ENCODE assay signal across 12 cellular contexts in genomic region chr6:136784271-136784664, GRCh38. TPM values are rescaled to one million over a fixed set of nuclear protein-coding genes. Genes with fewer than 3 reads are reported as not detected.
DNase-seq lines count a peak whose midpoint lies in the region; ATAC-seq, FAIRE-seq and TF ChIP-seq lines count a peak whose summit lies in the region.
"Had no signal": no experiment of that assay in that cellular context is flagged by ENCODE, and none has a peak within 500 bp of the region (broad histone marks: within the 10 kb centered on the region; RNA-seq: fewer than 3 reads in every experiment).

No MANE protein-coding gene starts in this region.

- H3K27ac Mint-ChIP-seq in T-helper 2 cell treated with Interferon-gamma antibody and Interleukin-4, amounts not matched to agents 5 μg/mL and 100 μg/mL, for 36 hours = peak overlapping the region; percentile 80
- peak overlapping the region; percentile 66 for H3K27ac Mint-ChIP-seq in stimulated activated memory B cell treated with anti-CD40 and anti-IgM and Interleukin-4, amounts not matched to agents 10 μg/mL and 1 μg/mL and 100 μg/mL, for 72 hours
- no peak overlapping the region for H3K27ac Mint-ChIP-seq in neural progenitor cell

- BruUV-seq in OCI-LY7 (replicated peaks; lab: Mats Ljungman, UMichigan) = TSS peak; percentile 85

- CTCF ChIA-PET in OCI-LY7 (lab: Charles Lee; ENCODE audit: unreplicated experiment) = interaction anchor here (0.6 kb wide), 1 partner anchor 8 kb away, joined by 3 read pairs; the partner anchor contains the start of gene MAP3K5

- H3K79me2 ChIP-seq in OCI-LY7 (ENCODE audit: insufficient read depth, low read depth, low read length) (peaks cover 79% of the 10 kb centered on the region), neural progenitor cell (ENCODE audit: low read depth) (no peaks in the 10 kb centered on the region)

- TF ChIP-seq CTCF in OCI-LY7 (conservative IDR thresholded peaks at IDR 0.05; ENCODE audit: low read length) (0 out of 2 replicates have a peak, but pooled peaks have one; percentile 4), dorsolateral prefrontal cortex (IDR thresholded peaks at IDR 0.05 in 54 of 56, conservative IDR thresholded peaks at IDR 0.05 in 2 of 56; ENCODE audit: low read depth in 1 of 56, partially characterized antibody in 56 of 56) (no peak), neural progenitor cell (IDR thresholded peaks at IDR 0.05) (no peak)

- H3K4me2 ChIP-seq in OCI-LY7 (ENCODE audit: low read length) (peak overlapping the region; percentile 96), neural progenitor cell (no peak overlapping the region)

- H3K27ac ChIP-seq in OCI-LY7 (ENCODE audit: low read depth, low read length, poor library complexity, severe bottlenecking) (peak overlapping the region; percentile 61), dorsolateral prefrontal cortex (peak overlapping the region in 43 of 59 donors; percentile 3 to 81 (median 44)), neural progenitor cell (no peak overlapping the region)

- H3K9me3 ChIP-seq in OCI-LY7 (ENCODE audit: low read length) (no peaks in the 10 kb centered on the region), neural progenitor cell (ENCODE audit: low read depth) (no peaks in the 10 kb centered on the region)
- H3K9me3 ChIP-seq: tibial artery had no signal

- H3K4me1 ChIP-seq in OCI-LY7 (ENCODE audit: insufficient read depth, low read length, poor library complexity, severe bottlenecking) = peaks cover 58% of the 10 kb centered on the region
- no peaks in the 10 kb centered on the region for H3K4me1 ChIP-seq in neural progenitor cell

- intact Hi-C loops in OCI-LY7 (cut with micrococcal nuclease; ENCODE audit: unreplicated experiment) (loop anchor here (1.0 kb wide), 1 partner anchor 20 kb away; no protein-coding TSS in a partner anchor), dorsolateral prefrontal cortex (cut with DNase I) (no loop called here)

- no peaks in the 10 kb centered on the region for H3F3A ChIP-seq in neural progenitor cell (ENCODE audit: low read depth)

- H3K36me3 ChIP-seq in OCI-LY7 (ENCODE audit: insufficient read depth, low read length) = peaks cover 11% of the 10 kb centered on the region
- H3K36me3 ChIP-seq in neural progenitor cell = no peaks in the 10 kb centered on the region

- peak overlapping the region; percentile 77 for H3K4me3 Mint-ChIP-seq in T-helper 2 cell treated with Interferon-gamma antibody and Interleukin-4, amounts not matched to agents 5 μg/mL and 100 μg/mL, for 36 hours
- peak overlapping the region; percentile 61 for H3K4me3 Mint-ChIP-seq in stimulated activated memory B cell treated with anti-CD40 and anti-IgM and Interleukin-4, amounts not matched to agents 10 μg/mL and 1 μg/mL and 100 μg/mL, for 72 hours
- H3K4me3 Mint-ChIP-seq in neural progenitor cell = no peak overlapping the region

- no peaks in the 10 kb centered on the region for H3K27me3 ChIP-seq in dorsolateral prefrontal cortex
- peaks cover 7% of the 10 kb centered on the region for H3K27me3 ChIP-seq in neural progenitor cell
- H3K27me3 ChIP-seq: tibial artery had no signal

- ATAC-seq in stimulated activated memory B cell treated with anti-CD40 and anti-IgM and Interleukin-4, amounts not matched to agents 10 μg/mL and 1 μg/mL and 100 μg/mL, for 72 hours = no peak

- H3K9ac ChIP-seq in neural progenitor cell = no peak overlapping the region

- H3K4me3 ChIP-seq in OCI-LY7 (ENCODE audit: low read depth, low read length, poor library complexity, severe bottlenecking) (peak overlapping the region; percentile 67), dorsolateral prefrontal cortex (peak overlapping the region in 46 of 59 donors; percentile 2 to 85 (median 24)), neural progenitor cell (no peak overlapping the region)

- no peak for FAIRE-seq in HTR-8/SVneo (lab: Jason Lieb, UNC)

- peaks cover 4% of the 10 kb centered on the region for H3K9me3 Mint-ChIP-seq in T-helper 2 cell treated with Interferon-gamma antibody and Interleukin-4, amounts not matched to agents 5 μg/mL and 100 μg/mL, for 36 hours
- H3K9me3 Mint-ChIP-seq in stimulated activated memory B cell treated with anti-CD40 and anti-IgM and Interleukin-4, amounts not matched to agents 10 μg/mL and 1 μg/mL and 100 μg/mL, for 72 hours = no peaks in the 10 kb centered on the region
- no peaks in the 10 kb centered on the region for H3K9me3 Mint-ChIP-seq in neural progenitor cell

- H3K4me1 Mint-ChIP-seq in T-helper 2 cell treated with Interferon-gamma antibody and Interleukin-4, amounts not matched to agents 5 μg/mL and 100 μg/mL, for 36 hours (ENCODE audit: low read depth) = peaks cover 67% of the 10 kb centered on the region
- peaks cover 63% of the 10 kb centered on the region for H3K4me1 Mint-ChIP-seq in stimulated activated memory B cell treated with anti-CD40 and anti-IgM and Interleukin-4, amounts not matched to agents 10 μg/mL and 1 μg/mL and 100 μg/mL, for 72 hours
- peaks cover 2% of the 10 kb centered on the region for H3K4me1 Mint-ChIP-seq in neural progenitor cell

- no peaks in the 10 kb centered on the region for H4K20me1 ChIP-seq in OCI-LY7 (ENCODE audit: insufficient read depth, low read length)
- H4K20me1 ChIP-seq in neural progenitor cell (ENCODE audit: low read depth) = no peaks in the 10 kb centered on the region

- POLR2A ChIA-PET in OCI-LY7 (lab: Charles Lee) = interaction anchor here (0.7 to 9.6 kb wide), 8 partner anchors 8 to 72 kb away, joined by 3 to 156 read pairs (median 6); partner anchors contain the start of gene MAP3K5

- no peaks in the 10 kb centered on the region for H3K27me3 Mint-ChIP-seq in T-helper 2 cell treated with Interferon-gamma antibody and Interleukin-4, amounts not matched to agents 5 μg/mL and 100 μg/mL, for 36 hours (ENCODE audit: low read depth)
- H3K27me3 Mint-ChIP-seq in stimulated activated memory B cell treated with anti-CD40 and anti-IgM and Interleukin-4, amounts not matched to agents 10 μg/mL and 1 μg/mL and 100 μg/mL, for 72 hours = no peaks in the 10 kb centered on the region
- no peaks in the 10 kb centered on the region for H3K27me3 Mint-ChIP-seq in neural progenitor cell (ENCODE audit: insufficient read depth, low read depth)

- no peaks in the 10 kb centered on the region for H3K9me2 ChIP-seq in OCI-LY7 (ENCODE audit: insufficient read depth, low read length)

- no peak for DNase-seq in T-helper 2 cell treated with Interferon-gamma antibody and Interleukin-4, amounts not matched to agents 5 μg/mL and 100 μg/mL, for 36 hours (ENCODE audit: low spot score)
- DNase-seq in T-helper 2 cell = no peak
- no peak for DNase-seq in OCI-LY7 (ENCODE audit: low spot score)
- DNase-seq in dorsolateral prefrontal cortex = peak in 3 of 10 donors; percentile 45 to 57 (median 52)
- no peak for DNase-seq in GOT3 (lab: John Stamatoyannopoulos, UW)
- no peak for DNase-seq in HTR-8/SVneo (ENCODE audit: insufficient read length, low spot score)
- no peak for DNase-seq in neural progenitor cell (ENCODE audit: low spot score)
- DNase-seq: NCI-H446 treated with DMSO at 0.1 percent for 48 hours; SHP77 treated with DMSO at 0.1 percent for 48 hours; stimulated activated CD4-positive, alpha-beta T cell treated with anti-CD3 and anti-CD28 coated beads, Interleukin-1b, Interleukin-23, amount 100 ng/mL, for 48 hours had no signal

- H2AFZ ChIP-seq in OCI-LY7 (ENCODE audit: low read length) = peak overlapping the region; percentile 58; the same call in 1 of the 2 replicates
- H2AFZ ChIP-seq in neural progenitor cell (replicated peaks) = no peak overlapping the region

- H3K36me3 Mint-ChIP-seq in T-helper 2 cell treated with Interferon-gamma antibody and Interleukin-4, amounts not matched to agents 5 μg/mL and 100 μg/mL, for 36 hours (ENCODE audit: low read depth) = peaks cover 49% of the 10 kb centered on the region
- peaks cover 26% of the 10 kb centered on the region for H3K36me3 Mint-ChIP-seq in stimulated activated memory B cell treated with anti-CD40 and anti-IgM and Interleukin-4, amounts not matched to agents 10 μg/mL and 1 μg/mL and 100 μg/mL, for 72 hours
- no peaks in the 10 kb centered on the region for H3K36me3 Mint-ChIP-seq in neural progenitor cell

RNA-seq across cellular contexts. Expression of gene MAP3K5, which starts 8.0 kb away (rescaled TPM):
- total RNA-seq in OCI-LY7 (2014; rRNA removed; shearing (Covaris generic)) = 12.0 and 13.8 TPM in 2 replicates
- 16.6 and 17.1 TPM in 2 replicates for total RNA-seq in OCI-LY7 (2022)
- 10 to 100 TPM; 26.2 to 70.0 (median 45.3) TPM for total RNA-seq in dorsolateral prefrontal cortex
- total RNA-seq in neural progenitor cell (ENCODE audit: low replicate concordance) = 0.02 and 0.28 TPM in 2 replicates

RNA-seq across cellular contexts. Expression of gene PEX7, which starts 38.1 kb away (rescaled TPM):
- 7.3 and 8.4 TPM in 2 replicates for total RNA-seq in OCI-LY7 (2014; rRNA removed; shearing (Covaris generic))
- total RNA-seq in OCI-LY7 (2022) (5.8 and 7.9 TPM in 2 replicates), dorsolateral prefrontal cortex (10 to 100 TPM in 7 of 120 experiments, 1 to 10 TPM in 113; 2.1 to 11.5 (median 7.1) TPM), neural progenitor cell (ENCODE audit: low replicate concordance) (16.7 and 16.9 TPM in 2 replicates)

Comparison
In these comparisons a context has a peak if more than half of its experiments do, and no peak if none do; other contexts are left out.
1. RNA of gene MAP3K5, which starts 8.0 kb away (total RNA-seq): 26.2 to 70.0 TPM in dorsolateral prefrontal cortex and 12.0 to 17.1 TPM in OCI-LY7; 0.02 to 0.28 TPM in neural progenitor cell; every median in the first group is over 10 times any median in the second.